In the genomic region with DNA sequence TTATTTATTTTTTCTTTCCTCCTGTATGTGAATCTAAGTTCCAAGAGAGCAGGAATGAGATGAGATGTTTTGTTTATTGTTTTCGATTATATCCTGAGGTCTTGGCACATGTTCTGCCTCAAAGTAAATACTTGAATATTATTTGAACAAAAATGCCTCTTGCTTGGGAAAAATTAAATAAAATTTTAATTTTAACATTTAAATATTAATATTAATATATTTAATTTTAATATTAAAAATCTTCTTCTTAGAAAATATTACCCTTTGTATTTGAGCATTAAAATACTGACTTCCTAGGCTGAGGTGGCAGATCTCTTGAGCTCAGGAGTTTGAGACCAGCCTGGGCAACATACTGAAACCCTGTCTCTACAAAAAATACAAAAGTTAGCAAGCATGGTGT, we compare ENCODE assay signal across 25 cellular contexts.
A peak's percentile ranks its signal among the peaks of the same experiment; 100 is the strongest.
DNase-seq lines count a peak whose midpoint lies in the region; ATAC-seq and TF ChIP-seq lines count a peak whose summit lies in the region.
"Had no signal": no experiment of that assay in that cellular context is flagged by ENCODE, and none has a peak within 500 bp of the region (broad histone marks: within the 10 kb centered on the region; RNA-seq: fewer than 3 reads in every experiment).

No MANE protein-coding gene starts in this region.

- H3K4me1 Mint-ChIP-seq in WTC11 = 0 out of 2 replicates have a peak, but pooled peaks cover 4% of the 10 kb centered on the region
- H3K4me1 Mint-ChIP-seq: B cell; CD14-positive monocyte; CD4-positive, alpha-beta memory T cell; CD4-positive, CD25-positive, alpha-beta regulatory T cell; CD8-positive, alpha-beta memory T cell had no signal

- no peaks in the 10 kb centered on the region for H3K9me3 Mint-ChIP-seq in WTC11
- H3K9me3 Mint-ChIP-seq: CD4-positive, alpha-beta T cell had no signal

- H3K27me3 Mint-ChIP-seq in WTC11 (ENCODE audit: low read depth) = no peaks in the 10 kb centered on the region
- H3K27me3 Mint-ChIP-seq: CD4-positive, alpha-beta memory T cell; CD4-positive, alpha-beta T cell; CD4-positive, CD25-positive, alpha-beta regulatory T cell; CD8-positive, alpha-beta memory T cell had no signal

- DNase-seq in WTC11 (ENCODE audit: low spot score) = no peak
- DNase-seq in stimulated activated CD4-positive, alpha-beta T cell treated with anti-CD3 and anti-CD28 coated beads, Interleukin-2, amount 100 ng/mL, for 48 hours = no peak
- DNase-seq: 8988T; ACHN; AML-193; BE2C; C1 segment of cervical spinal cord; Caco-2; Calu3; CD4-positive, alpha-beta memory T cell; CD4-positive, alpha-beta T cell; CD4-positive, CD25-positive, alpha-beta regulatory T cell; CD8-positive, alpha-beta memory T cell; CD8-positive, alpha-beta T cell; COR-L47; DMS 273 treated with DMSO at 0.1 percent for 48 hours; DMS153; DMS53; DMS79; DMS79 treated with DMSO at 0.1 percent for 48 hours; DND-41; EL had no signal

- TF ChIP-seq CTCF in WTC11 (IDR thresholded peaks at IDR 0.05) = no peak

- no peak overlapping the region for H3K4me3 Mint-ChIP-seq in WTC11
- H3K4me3 Mint-ChIP-seq: B cell; CD14-positive monocyte; CD4-positive, alpha-beta memory T cell; CD4-positive, alpha-beta T cell; CD4-positive, CD25-positive, alpha-beta regulatory T cell; CD8-positive, alpha-beta memory T cell; CD8-positive, alpha-beta T cell had no signal

- H3K36me3 Mint-ChIP-seq in WTC11 = no peaks in the 10 kb centered on the region
- H3K36me3 Mint-ChIP-seq: CD14-positive monocyte; CD4-positive, alpha-beta memory T cell; CD4-positive, CD25-positive, alpha-beta regulatory T cell; CD8-positive, alpha-beta memory T cell; CD8-positive, alpha-beta T cell had no signal

- no peak for ATAC-seq in WTC11
- ATAC-seq: A549; CD8-positive, alpha-beta T cell had no signal

- POLR2A ChIA-PET in WTC11 (lab: Charles Lee) = no interaction called here

- CTCF ChIA-PET in WTC11 (lab: Charles Lee) = no interaction called here

- no peak overlapping the region for H3K27ac Mint-ChIP-seq in WTC11
- H3K27ac Mint-ChIP-seq: B cell; CD14-positive monocyte; CD4-positive, alpha-beta memory T cell; CD4-positive, alpha-beta T cell; CD4-positive, CD25-positive, alpha-beta regulatory T cell; CD8-positive, alpha-beta memory T cell; CD8-positive, alpha-beta T cell had no signal

TF ChIP-seq in WTC11, 78 proteins besides CTCF, POLR2A, EP300 and RAD21:
- TF ChIP-seq NR1H2 (CRISPR knock-in tag; IDR thresholded peaks at IDR 0.05) (no peak), MYBL2 (CRISPR knock-in tag; IDR thresholded peaks at IDR 0.05) (no peak), HMGA2 (CRISPR knock-in tag; IDR thresholded peaks at IDR 0.05) (peak; percentile 93), TP53 (CRISPR knock-in tag; IDR thresholded peaks at IDR 0.05) (no peak), GTF2I (CRISPR knock-in tag; conservative IDR thresholded peaks at IDR 0.05) (no peak)
- TF ChIP-seq, protein P1, sequence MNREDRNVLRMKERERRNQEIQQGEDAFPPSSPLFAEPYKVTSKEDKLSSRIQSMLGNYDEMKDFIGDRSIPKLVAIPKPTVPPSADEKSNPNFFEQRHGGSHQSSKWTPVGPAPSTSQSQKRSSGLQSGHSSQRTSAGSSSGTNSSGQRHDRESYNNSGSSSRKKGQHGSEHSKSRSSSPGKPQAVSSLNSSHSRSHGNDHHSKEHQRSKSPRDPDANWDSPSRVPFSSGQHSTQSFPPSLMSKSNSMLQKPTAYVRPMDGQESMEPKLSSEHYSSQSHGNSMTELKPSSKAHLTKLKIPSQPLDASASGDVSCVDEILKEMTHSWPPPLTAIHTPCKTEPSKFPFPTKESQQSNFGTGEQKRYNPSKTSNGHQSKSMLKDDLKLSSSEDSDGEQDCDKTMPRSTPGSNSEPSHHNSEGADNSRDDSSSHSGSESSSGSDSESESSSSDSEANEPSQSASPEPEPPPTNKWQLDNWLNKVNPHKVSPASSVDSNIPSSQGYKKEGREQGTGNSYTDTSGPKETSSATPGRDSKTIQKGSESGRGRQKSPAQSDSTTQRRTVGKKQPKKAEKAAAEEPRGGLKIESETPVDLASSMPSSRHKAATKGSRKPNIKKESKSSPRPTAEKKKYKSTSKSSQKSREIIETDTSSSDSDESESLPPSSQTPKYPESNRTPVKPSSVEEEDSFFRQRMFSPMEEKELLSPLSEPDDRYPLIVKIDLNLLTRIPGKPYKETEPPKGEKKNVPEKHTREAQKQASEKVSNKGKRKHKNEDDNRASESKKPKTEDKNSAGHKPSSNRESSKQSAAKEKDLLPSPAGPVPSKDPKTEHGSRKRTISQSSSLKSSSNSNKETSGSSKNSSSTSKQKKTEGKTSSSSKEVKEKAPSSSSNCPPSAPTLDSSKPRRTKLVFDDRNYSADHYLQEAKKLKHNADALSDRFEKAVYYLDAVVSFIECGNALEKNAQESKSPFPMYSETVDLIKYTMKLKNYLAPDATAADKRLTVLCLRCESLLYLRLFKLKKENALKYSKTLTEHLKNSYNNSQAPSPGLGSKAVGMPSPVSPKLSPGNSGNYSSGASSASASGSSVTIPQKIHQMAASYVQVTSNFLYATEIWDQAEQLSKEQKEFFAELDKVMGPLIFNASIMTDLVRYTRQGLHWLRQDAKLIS (CRISPR knock-in tag; IDR thresholded peaks at IDR 0.05; ENCODE audit: borderline replicate concordance) = no peak
